In the genomic region with DNA sequence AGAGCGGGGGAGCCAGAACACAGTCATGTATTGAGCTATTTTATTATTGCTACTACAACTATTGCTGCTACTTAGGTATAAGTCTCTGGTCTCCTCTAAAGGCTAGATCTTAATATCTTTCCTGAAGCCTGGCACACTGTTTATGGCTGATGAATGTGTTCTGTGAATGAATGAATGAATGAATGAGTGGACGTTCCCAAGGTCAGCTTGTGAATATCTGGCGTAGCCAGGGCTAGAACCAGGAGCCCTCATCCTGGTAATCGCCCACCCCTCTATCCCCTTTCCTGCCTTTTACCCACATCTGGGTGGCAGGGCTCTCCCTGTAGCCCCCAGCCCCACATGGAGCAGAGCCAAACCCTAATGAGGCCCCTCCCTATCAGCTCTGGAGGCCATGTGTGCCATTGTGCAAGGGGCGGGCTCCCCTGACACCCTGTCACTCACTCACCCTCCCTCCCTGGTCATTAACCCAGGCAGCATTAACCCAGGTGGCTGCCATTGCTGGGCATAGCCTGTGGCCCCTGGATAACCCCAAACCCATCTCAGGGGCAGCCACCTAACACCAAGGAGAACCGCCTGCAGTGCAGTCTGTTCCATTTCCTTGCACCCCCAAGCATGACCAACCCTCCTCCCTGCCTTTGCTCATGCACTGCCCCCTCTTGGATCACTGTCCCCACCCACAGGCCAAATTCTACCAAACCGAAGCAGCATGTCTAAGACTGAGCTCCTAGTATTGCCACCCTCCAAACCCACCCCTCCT, we compare ENCODE assay signal across 12 cellular contexts. TPM values are rescaled to one million over a fixed set of nuclear protein-coding genes. Genes with fewer than 3 reads are reported as not detected.
DNase-seq lines count a peak whose midpoint lies in the region; ATAC-seq and TF ChIP-seq lines count a peak whose summit lies in the region.
"Had no signal": no experiment of that assay in that cellular context is flagged by ENCODE, and none has a peak within 500 bp of the region (broad histone marks: within the 10 kb centered on the region; RNA-seq: fewer than 3 reads in every experiment).

No MANE protein-coding gene starts in this region.

- H3K4me1 Mint-ChIP-seq in stimulated activated effector memory CD8-positive, alpha-beta T cell treated with anti-CD3 and anti-CD28 coated beads, Interleukin-12 subunit alpha, Interleukin-12 subunit beta, amount 100 ng/mL, for 72 hours, result peaks cover 81% of the 10 kb centered on the region

- H2AFZ ChIP-seq in SK-N-SH (ENCODE audit: low read depth), result no peak overlapping the region

- CTCF ChIA-PET in SK-N-SH (lab: Yijun Ruan, JAX), result interaction anchor here (0.6 to 2.7 kb wide), 4 partner anchors 9 to 710 kb away, joined by 3 to 12 read pairs (median 4); no protein-coding TSS in a partner anchor

- no peaks in the 10 kb centered on the region for H3K9me2 ChIP-seq in SK-N-SH

- H3K9me3 ChIP-seq in SK-N-SH, result no peaks in the 10 kb centered on the region
- H3K9me3 ChIP-seq: A549 had no signal

- POLR2A ChIA-PET in SK-N-SH (lab: Yijun Ruan, JAX), result no interaction called here

- no peak for TF ChIP-seq EP300 in SK-N-SH (IDR thresholded peaks at IDR 0.05; ENCODE audit: borderline replicate concordance in 1 of 2, low read depth in 1 of 2, low read length in 1 of 2)

- H3K4me2 ChIP-seq in SK-N-SH, result no peak overlapping the region
- H3K4me2 ChIP-seq: A549 had no signal

- no peak for TF ChIP-seq CTCF in SK-N-SH (IDR thresholded peaks at IDR 0.05)
- no peak for TF ChIP-seq CTCF in coronary artery (IDR thresholded peaks at IDR 0.05)

- H3K4me1 ChIP-seq in SK-N-SH (ENCODE audit: control insufficient read depth in 1 of 2, insufficient read depth in 2 of 2, low read depth in 1 of 2, low read length in 1 of 2), result peaks cover 11 to 17% of the 10 kb centered on the region in 2 experiments; a peak in 3 of 4 replicates

- H3K36me3 ChIP-seq in SK-N-SH (replicated peaks in 1 of 2; ENCODE audit: control insufficient read depth in 1 of 2, insufficient read depth in 2 of 2, low read length in 1 of 2), result no peaks in the 10 kb centered on the region

- 88% methylated on average over 7 of the region's 7 CpGs for WGBS in SK-N-SH (ENCODE audit: low lambda C conversion rate)

- H3F3A ChIP-seq in SK-N-SH (replicated peaks; ENCODE audit: insufficient read depth), result peaks cover 7% of the 10 kb centered on the region

- H3K4me3 Mint-ChIP-seq in stimulated activated effector memory CD8-positive, alpha-beta T cell treated with anti-CD3 and anti-CD28 coated beads, Interleukin-12 subunit alpha, Interleukin-12 subunit beta, amount 100 ng/mL, for 72 hours, result peak overlapping the region; percentile 88

- DNase-seq in SK-N-SH (peak; percentile 58), NCI-H524 (lab: John Stamatoyannopoulos, UW) (peak; percentile 56 to 66), coronary artery (ENCODE audit: low spot score) (no peak), NCI-H187 treated with DMSO at 0.1 percent for 48 hours (lab: John Stamatoyannopoulos, UW) (no peak), NCI-H1436 treated with DMSO at 0.1 percent for 48 hours (lab: John Stamatoyannopoulos, UW) (no peak)
- no peak for DNase-seq in stimulated activated effector memory CD8-positive, alpha-beta T cell treated with anti-CD3 and anti-CD28 coated beads, Interleukin-12 subunit alpha, Interleukin-12 subunit beta, amount 100 ng/mL, for 72 hours (ENCODE audit: low spot score in 2 of 2)
- DNase-seq: cortex of kidney, GDM1, NCI-H1105 treated with DMSO at 0.1 percent for 48 hours had no signal

- no peak for TF ChIP-seq RAD21 in SK-N-SH (IDR thresholded peaks at IDR 0.05; ENCODE audit: low read length)

- peaks cover 91% of the 10 kb centered on the region for H3K36me3 Mint-ChIP-seq in stimulated activated effector memory CD8-positive, alpha-beta T cell treated with anti-CD3 and anti-CD28 coated beads, Interleukin-12 subunit alpha, Interleukin-12 subunit beta, amount 100 ng/mL, for 72 hours

- no peaks in the 10 kb centered on the region for H3K9me3 Mint-ChIP-seq in stimulated activated effector memory CD8-positive, alpha-beta T cell treated with anti-CD3 and anti-CD28 coated beads, Interleukin-12 subunit alpha, Interleukin-12 subunit beta, amount 100 ng/mL, for 72 hours

- H3K27ac ChIP-seq in SK-N-SH (ENCODE audit: low read depth in 2 of 2, low read length in 1 of 2), result no peak overlapping the region
- peak overlapping the region; percentile 54 to 94 for H3K27ac ChIP-seq in coronary artery
- H3K27ac ChIP-seq: A549 had no signal

- no peak overlapping the region for H3K9ac ChIP-seq in SK-N-SH

- ATAC-seq in SK-N-SH treated with all-trans-retinoic acid at 6 μM for 48 hours, result no peak
- no peak for ATAC-seq in stimulated activated effector memory CD8-positive, alpha-beta T cell treated with anti-CD3 and anti-CD28 coated beads, Interleukin-12 subunit alpha, Interleukin-12 subunit beta, amount 100 ng/mL, for 72 hours
- no peak for ATAC-seq in HG02588 (IDR thresholded peaks at IDR 0.05; ENCODE audit: unreplicated experiment)
- ATAC-seq: A549 had no signal

- H4K20me1 ChIP-seq in SK-N-SH (ENCODE audit: insufficient read depth), result no peaks in the 10 kb centered on the region

- H3K79me2 ChIP-seq in SK-N-SH (ENCODE audit: insufficient read depth), result no peaks in the 10 kb centered on the region

- H3K27ac Mint-ChIP-seq in stimulated activated effector memory CD8-positive, alpha-beta T cell treated with anti-CD3 and anti-CD28 coated beads, Interleukin-12 subunit alpha, Interleukin-12 subunit beta, amount 100 ng/mL, for 72 hours, result peak overlapping the region; percentile 96

- no peaks in the 10 kb centered on the region for H3K27me3 ChIP-seq in SK-N-SH (ENCODE audit: insufficient read depth)

- H3K4me3 ChIP-seq in SK-N-SH (ENCODE audit: low read depth in 2 of 2, low read length in 1 of 2) (no peak overlapping the region), coronary artery (no peak overlapping the region)
- H3K4me3 ChIP-seq: A549 had no signal

TF ChIP-seq in SK-N-SH, 30 proteins besides CTCF, POLR2A, EP300 and RAD21:
- TF ChIP-seq SIN3A (IDR thresholded peaks at IDR 0.05; ENCODE audit: borderline replicate concordance, low read depth, low read length) (no peak), MEF2A (IDR thresholded peaks at IDR 0.05; ENCODE audit: borderline replicate concordance, low read depth) (no peak), FOXM1 (IDR thresholded peaks at IDR 0.05; ENCODE audit: low read depth) (no peak), TAF1 (IDR thresholded peaks at IDR 0.05; ENCODE audit: borderline replicate concordance, low read depth, low read length) (no peak), RFX5 (IDR thresholded peaks at IDR 0.05; ENCODE audit: low read length) (no peak), NFIC (IDR thresholded peaks at IDR 0.05; ENCODE audit: borderline replicate concordance) (no peak), GATA2 (CRISPR knock-in tag; IDR thresholded peaks at IDR 0.05) (no peak), FOSL2 (IDR thresholded peaks at IDR 0.05; ENCODE audit: borderline replicate concordance, low read depth) (no peak)
TF ChIP-seq in SK-N-SH: peak in this region for 0.

TF ChIP-seq in SK-N-SH treated with all-trans-retinoic acid at 6 μM for 48 hours, 23 proteins besides CTCF, POLR2A, EP300 and RAD21 (continues in another document):
- no peak for TF ChIP-seq POU6F1 (CRISPR knock-in tag; IDR thresholded peaks at IDR 0.05; ENCODE audit: borderline replicate concordance, low read depth)
- TF ChIP-seq CSDC2 (CRISPR knock-in tag; IDR thresholded peaks at IDR 0.05), result no peak
- no peak for TF ChIP-seq PATZ1 (CRISPR knock-in tag; IDR thresholded peaks at IDR 0.05; ENCODE audit: borderline replicate concordance)
- no peak for TF ChIP-seq TCF4 (CRISPR knock-in tag; IDR thresholded peaks at IDR 0.05; ENCODE audit: borderline replicate concordance)
- no peak for TF ChIP-seq CSRNP3 (CRISPR knock-in tag; IDR thresholded peaks at IDR 0.05)
- TF ChIP-seq ZNF8 (CRISPR knock-in tag; IDR thresholded peaks at IDR 0.05), result no peak

RNA-seq across cellular contexts. Expression of gene AKNA, which starts 2.0 kb away (rescaled TPM):
- polyA plus RNA-seq in SK-N-SH (2012; rRNA removed), result 0.70 and 0.84 TPM in 2 replicates
- polyA plus RNA-seq in SK-N-SH (2012; cell fraction: cytosol; rRNA removed), result 0.28 and 0.55 TPM in 2 replicates
- polyA plus RNA-seq in SK-N-SH (2012; cell fraction: nucleus; rRNA removed), result 2.4 and 3.0 TPM in 2 replicates

Comparison
In these comparisons a context has a peak if more than half of its experiments do, and no peak if none do; other contexts are left out.
1. DNase-seq: peak in SK-N-SH (single experiment) and NCI-H524 (2 of 2); none in coronary artery (single experiment), stimulated activated effector memory CD8-positive, alpha-beta T cell treated with anti-CD3 and anti-CD28 coated beads, Interleukin-12 subunit alpha, Interleukin-12 subunit beta, amount 100 ng/mL, for 72 hours (0 of 2), NCI-H187 treated with DMSO at 0.1 percent for 48 hours (single experiment) and NCI-H1436 treated with DMSO at 0.1 percent for 48 hours (single experiment).
2. H3K27ac ChIP-seq: peak in coronary artery (2 of 2); none in SK-N-SH (0 of 2).